ENCODE assay signal across 23 cellular contexts in the genomic region with DNA sequence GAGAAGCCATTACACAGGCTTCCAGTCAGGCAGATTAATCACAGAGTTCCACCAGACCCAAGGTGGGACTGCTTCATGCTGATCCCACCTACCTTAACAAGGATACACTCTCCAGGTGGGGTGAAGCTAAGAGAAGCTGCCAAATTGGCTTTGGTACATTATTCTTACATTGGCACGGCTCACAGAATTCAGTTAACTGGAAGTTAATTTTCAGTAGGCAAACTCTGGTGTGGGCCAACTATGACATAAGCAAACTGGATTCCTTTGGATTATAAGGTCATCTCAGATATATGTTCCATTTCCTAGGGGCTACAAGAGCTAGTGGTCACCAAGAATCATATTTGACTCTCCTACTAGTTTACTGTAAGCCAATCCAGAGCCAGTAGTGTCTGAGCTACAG.
DNase-seq lines count a peak whose midpoint lies in the region; ATAC-seq, FAIRE-seq and TF ChIP-seq lines count a peak whose summit lies in the region.
"Had no signal": no experiment of that assay in that cellular context is flagged by ENCODE, and none has a peak within 500 bp of the region (broad histone marks: within the 10 kb centered on the region; RNA-seq: fewer than 3 reads in every experiment).

No MANE protein-coding gene starts in this region.

- DNase-seq in body of pancreas (peak in 3 of 4 donors; percentile 8 to 40 (median 25)), kidney tubule cell (ENCODE audit: low spot score) (peak; percentile 66), pancreas (peak in 3 of 6 donors; percentile 13 to 22 (median 14)), T-helper 2 cell (no peak), NCI-H2107 treated with DMSO at 0.1 percent for 48 hours (lab: John Stamatoyannopoulos, UW; ENCODE audit: unreplicated experiment) (no peak)
- DNase-seq: CD4-positive, CD25-positive, alpha-beta regulatory T cell; CD8-positive, alpha-beta T cell; DMS 273 treated with DMSO at 0.1 percent for 48 hours; DMS79; EL; GDM1; HFFc6 had no signal

- no peak for FAIRE-seq in pancreas (lab: Jason Lieb, UNC)
- FAIRE-seq: A204.1, D721Med, GM12878, GM19239, H54 had no signal

- H3K4me1 ChIP-seq in body of pancreas (peaks cover 17% of the 10 kb centered on the region), pancreas (peaks cover 0 to 3% (median 0%) of the 10 kb centered on the region in 3 donors)
- H3K4me1 ChIP-seq: BLaER1, HAP-1 had no signal

- 19 to 33% methylated on average over 1 of the region's 1 CpG for WGBS in body of pancreas, 2 donors
- 17 to 24% methylated on average over 1 of the region's 1 CpG for WGBS in pancreas, 2 donors

- no peaks in the 10 kb centered on the region for H3K9me3 ChIP-seq in body of pancreas
- H3K9me3 ChIP-seq in pancreas: no peaks in the 10 kb centered on the region
- H3K9me3 ChIP-seq: BLaER1, HAP-1 had no signal

- H3K27me3 ChIP-seq in body of pancreas: no peaks in the 10 kb centered on the region
- no peaks in the 10 kb centered on the region for H3K27me3 ChIP-seq in pancreas
- H3K27me3 ChIP-seq: BLaER1 had no signal

- no peak for TF ChIP-seq POLR2A in body of pancreas (IDR thresholded peaks at IDR 0.05)

- H3K36me3 ChIP-seq in body of pancreas (replicated peaks in 1 of 2; ENCODE audit: insufficient read depth in 1 of 2, low read depth in 2 of 2): no peaks in the 10 kb centered on the region
- H3K36me3 ChIP-seq in pancreas: no peaks in the 10 kb centered on the region
- H3K36me3 ChIP-seq: BLaER1, HAP-1 had no signal

- H3K4me3 ChIP-seq in body of pancreas: no peak overlapping the region
- H3K4me3 ChIP-seq in pancreas: no peak overlapping the region
- H3K4me3 ChIP-seq: BLaER1, GM12878, GM23338, HAP-1 had no signal

- H3K27ac ChIP-seq in body of pancreas (peak overlapping the region in 3 of 4 donors; percentile 35 to 64 (median 49)), pancreas (no peak overlapping the region)
- H3K27ac ChIP-seq: 22Rv1, BLaER1, C4-2B had no signal

- TF ChIP-seq CTCF in body of pancreas (IDR thresholded peaks at IDR 0.05) (no peak), pancreas (IDR thresholded peaks at IDR 0.05) (no peak)

- ATAC-seq in body of pancreas: peak; percentile 74
- ATAC-seq in pancreas: peak; percentile 58 to 90 (median 76)
- no peak for ATAC-seq in HG02885 (IDR thresholded peaks at IDR 0.05; ENCODE audit: poor library complexity, unreplicated experiment)
- ATAC-seq: CD8-positive, alpha-beta T cell; GM12878; GM23338 had no signal

- intact Hi-C loops in body of pancreas (cut with DNase I): no loop called here
- intact Hi-C loops in pancreas (cut with DNase I): no loop called here

Comparison
In these comparisons a context has a peak if more than half of its experiments do, and no peak if none do; other contexts are left out.
1. DNase-seq: peak in body of pancreas (3 of 4) and kidney tubule cell (single experiment); none in T-helper 2 cell (0 of 5) and NCI-H2107 treated with DMSO at 0.1 percent for 48 hours (single experiment).
2. H3K27ac ChIP-seq: peak in body of pancreas (3 of 4); none in pancreas (0 of 4).